1 cellular context compared by ENCODE assay signal in genomic region chr12:93287152-93287551, GRCh38.
TF ChIP-seq lines count a peak whose summit lies in the region.

No MANE protein-coding gene starts in this region.

TF ChIP-seq in K562, 482 proteins besides CTCF, POLR2A, EP300 and RAD21 (continued from another document):
- TF ChIP-seq, protein P1, sequence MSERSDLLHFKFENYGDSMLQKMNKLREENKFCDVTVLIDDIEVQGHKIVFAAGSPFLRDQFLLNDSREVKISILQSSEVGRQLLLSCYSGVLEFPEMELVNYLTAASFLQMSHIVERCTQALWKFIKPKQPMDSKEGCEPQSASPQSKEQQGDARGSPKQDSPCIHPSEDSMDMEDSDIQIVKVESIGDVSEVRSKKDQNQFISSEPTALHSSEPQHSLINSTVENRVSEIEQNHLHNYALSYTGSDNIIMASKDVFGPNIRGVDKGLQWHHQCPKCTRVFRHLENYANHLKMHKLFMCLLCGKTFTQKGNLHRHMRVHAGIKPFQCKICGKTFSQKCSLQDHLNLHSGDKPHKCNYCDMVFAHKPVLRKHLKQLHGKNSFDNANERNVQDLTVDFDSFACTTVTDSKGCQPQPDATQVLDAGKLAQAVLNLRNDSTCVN (CRISPR knock-in tag; IDR thresholded peaks at IDR 0.05), result no peak
- no peak for TF ChIP-seq RFX1 (IDR thresholded peaks at IDR 0.05)
- TF ChIP-seq HLTF (IDR thresholded peaks at IDR 0.05), result no peak
